11 cellular contexts compared by ENCODE assay signal in genomic region chr22:50576070-50576469, GRCh38. TPM values are rescaled to one million over a fixed set of nuclear protein-coding genes. Genes with fewer than 3 reads are reported as not detected.
A peak's percentile ranks its signal among the peaks of the same experiment; 100 is the strongest.
DNase-seq lines count a peak whose midpoint lies in the region; ATAC-seq and TF ChIP-seq lines count a peak whose summit lies in the region.
"Had no signal": no experiment of that assay in that cellular context is flagged by ENCODE, and none has a peak within 500 bp of the region (broad histone marks: within the 10 kb centered on the region; RNA-seq: fewer than 3 reads in every experiment).

No MANE protein-coding gene starts in this region.

- H3K27me3 ChIP-seq in colonic mucosa = no peaks in the 10 kb centered on the region

- no peaks in the 10 kb centered on the region for H3K9me3 ChIP-seq in colonic mucosa
- H3K9me3 ChIP-seq: thoracic aorta had no signal

- H3K4me1 ChIP-seq in colonic mucosa = no peaks in the 10 kb centered on the region

- H3K4me3 Mint-ChIP-seq in stimulated activated memory B cell treated with anti-CD40 and anti-IgM and Interleukin-4, amounts not matched to agents 10 μg/mL and 1 μg/mL and 100 μg/mL, for 72 hours = no peak overlapping the region
- H3K4me3 Mint-ChIP-seq: dendritic cell treated with granulocyte-macrophage colony-stimulating factor and Interleukin-4, amounts not matched to agents 40 ng/mL and 50 ng/mL, for 4 days had no signal

- H3K27ac ChIP-seq in colonic mucosa = no peak overlapping the region
- H3K27ac ChIP-seq: thoracic aorta had no signal

- H3K4me1 Mint-ChIP-seq in stimulated activated memory B cell treated with anti-CD40 and anti-IgM and Interleukin-4, amounts not matched to agents 10 μg/mL and 1 μg/mL and 100 μg/mL, for 72 hours = peaks cover 22% of the 10 kb centered on the region

- ATAC-seq in stimulated activated memory B cell treated with anti-CD40 and anti-IgM and Interleukin-4, amounts not matched to agents 10 μg/mL and 1 μg/mL and 100 μg/mL, for 72 hours = no peak
- no peak for ATAC-seq in GM18861 (IDR thresholded peaks at IDR 0.05; ENCODE audit: unreplicated experiment)
- ATAC-seq: T-cell had no signal

- DNase-seq in AG09309 (ENCODE audit: low read depth) (peak; percentile 10), HEK293T (ENCODE audit: extremely low spot score) (peak; percentile 54), SW 1271 (lab: John Stamatoyannopoulos, UW) (peak; percentile 3 to 35), iPS-NIHi7 (ENCODE audit: extremely low spot score) (peak; percentile 57), NAMALWA (ENCODE audit: low spot score) (no peak), colonic mucosa (no peak)
- DNase-seq: T-cell had no signal

- no peaks in the 10 kb centered on the region for H3K36me3 ChIP-seq in colonic mucosa
- H3K36me3 ChIP-seq: thoracic aorta had no signal

- POLR2A ChIA-PET in HEK293T (lab: Yijun Ruan, JAX) = interaction anchor here (1.0 to 2.0 kb wide), 5 partner anchors 9 to 51 kb away, joined by 3 to 14 read pairs (median 6); partner anchors contain the start of genes SCO2 and SYCE3

- H3K36me3 Mint-ChIP-seq in stimulated activated memory B cell treated with anti-CD40 and anti-IgM and Interleukin-4, amounts not matched to agents 10 μg/mL and 1 μg/mL and 100 μg/mL, for 72 hours = peaks cover 70% of the 10 kb centered on the region

- H3K4me3 ChIP-seq in AG09309 (ENCODE audit: control insufficient read depth, low read depth, low read length) (no peak overlapping the region), colonic mucosa (no peak overlapping the region)
- H3K4me3 ChIP-seq: thoracic aorta had no signal

- no peaks in the 10 kb centered on the region for H3K27me3 Mint-ChIP-seq in stimulated activated memory B cell treated with anti-CD40 and anti-IgM and Interleukin-4, amounts not matched to agents 10 μg/mL and 1 μg/mL and 100 μg/mL, for 72 hours
- H3K27me3 Mint-ChIP-seq: T-cell had no signal

- no peaks in the 10 kb centered on the region for H3K9me3 Mint-ChIP-seq in stimulated activated memory B cell treated with anti-CD40 and anti-IgM and Interleukin-4, amounts not matched to agents 10 μg/mL and 1 μg/mL and 100 μg/mL, for 72 hours
- H3K9me3 Mint-ChIP-seq: dendritic cell treated with granulocyte-macrophage colony-stimulating factor and Interleukin-4, amounts not matched to agents 40 ng/mL and 50 ng/mL, for 4 days; T-cell had no signal

- intact Hi-C loops in colonic mucosa (cut with DNase I) = no loop called here

- TF ChIP-seq CTCF in AG09309 (IDR thresholded peaks at IDR 0.05; ENCODE audit: control insufficient read depth, insufficient read depth, low read depth, low read length, missing control alignments) (peak; percentile 44), colonic mucosa (IDR thresholded peaks at IDR 0.05) (no peak)

- CTCF ChIA-PET in HEK293T (lab: Yijun Ruan, JAX) = interaction anchor here (1.3 kb wide), 1 partner anchor 45 kb away, joined by 8 read pairs; no protein-coding TSS in a partner anchor

- H3K27ac Mint-ChIP-seq in stimulated activated memory B cell treated with anti-CD40 and anti-IgM and Interleukin-4, amounts not matched to agents 10 μg/mL and 1 μg/mL and 100 μg/mL, for 72 hours = no peak overlapping the region
- H3K27ac Mint-ChIP-seq: dendritic cell treated with granulocyte-macrophage colony-stimulating factor and Interleukin-4, amounts not matched to agents 40 ng/mL and 50 ng/mL, for 4 days; T-cell had no signal

- no peak overlapping the region for H3K9ac ChIP-seq in colonic mucosa (ENCODE audit: low read depth in 2 of 2, low read length in 2 of 2)

TF ChIP-seq in HEK293T, 16 proteins besides CTCF, POLR2A, EP300 and RAD21:
- TF ChIP-seq ZNF384 (IDR thresholded peaks at IDR 0.05) = no peak
- TF ChIP-seq HDGF (IDR thresholded peaks at IDR 0.05; ENCODE audit: borderline replicate concordance) = no peak
- TF ChIP-seq LEF1 (IDR thresholded peaks at IDR 0.05; ENCODE audit: borderline replicate concordance) = no peak
- TF ChIP-seq TARDBP (IDR thresholded peaks at IDR 0.05) = no peak
- no peak for TF ChIP-seq PKNOX1 (IDR thresholded peaks at IDR 0.05)
- no peak for TF ChIP-seq L3MBTL2 (conservative IDR thresholded peaks at IDR 0.05)

RNA-seq across cellular contexts. Expression of gene CPT1B, which starts 2.2 kb away (rescaled TPM):
- 10 to 100 TPM; 20.1 to 21.7 TPM for total RNA-seq in colonic mucosa

RNA-seq across cellular contexts. Expression of gene CHKB, which starts 6.6 kb away (rescaled TPM):
- total RNA-seq in colonic mucosa = 10 to 100 TPM; 52.6 to 89.7 TPM

RNA-seq across cellular contexts. Expression of gene SYCE3, which starts 13.4 kb away (rescaled TPM):
- not detected for total RNA-seq in colonic mucosa
- total RNA-seq: T-cell, thoracic aorta had no signal

RNA-seq across cellular contexts. Expression of gene MAPK8IP2, which starts 24.5 kb away (rescaled TPM):
- total RNA-seq in colonic mucosa = 1 to 10 TPM; 1.2 to 1.4 TPM

RNA-seq across cellular contexts. Expression of gene KLHDC7B, which starts 30.4 kb away (rescaled TPM):
- total RNA-seq in colonic mucosa = under 1 TPM; 0.07 to 0.16 TPM
- total RNA-seq: thoracic aorta had no signal

Comparison
In these comparisons a context has a peak if more than half of its experiments do, and no peak if none do; other contexts are left out.
1. DNase-seq: peak in AG09309 (single experiment), HEK293T (single experiment), SW 1271 (2 of 2) and iPS-NIHi7 (single experiment); none in NAMALWA (single experiment) and colonic mucosa (single experiment).